Comparison of ENCODE assay signal across 10 cellular contexts in the genomic region with DNA sequence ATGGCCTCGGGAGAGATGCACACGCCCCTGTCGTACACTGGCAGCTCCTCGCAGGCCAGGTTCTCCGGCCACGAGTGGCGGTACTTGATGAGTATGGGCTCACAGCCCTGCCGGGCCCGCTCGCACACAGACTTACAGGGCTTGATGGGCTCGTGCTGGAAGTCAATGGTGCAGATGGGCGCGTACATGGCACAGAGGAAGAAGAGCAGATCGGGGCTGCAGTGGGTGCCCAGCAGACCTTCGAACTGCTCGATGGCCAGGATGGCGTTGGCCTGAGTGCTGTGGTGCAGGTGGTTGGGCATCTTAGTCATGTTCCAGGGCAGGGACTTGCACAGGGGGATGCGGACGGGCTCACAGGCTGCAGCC. TPM values are rescaled to one million over a fixed set of nuclear protein-coding genes. Genes with fewer than 3 reads are reported as not detected.
DNase-seq lines count a peak whose midpoint lies in the region; ATAC-seq, FAIRE-seq and TF ChIP-seq lines count a peak whose summit lies in the region.
"Had no signal": no experiment of that assay in that cellular context is flagged by ENCODE, and none has a peak within 500 bp of the region (broad histone marks: within the 10 kb centered on the region; RNA-seq: fewer than 3 reads in every experiment).

No MANE protein-coding gene starts in this region.

- CTCF ChIA-PET in A549 (lab: Yijun Ruan, JAX): no interaction called here

- DNase-seq in A549 (ENCODE audit: low read depth in 1 of 2, low spot score in 1 of 2) (no peak), ecto neural progenitor cell (ENCODE audit: low spot score) (no peak), globus pallidus (ENCODE audit: low spot score) (no peak), NK-92 (lab: John Stamatoyannopoulos, UW; ENCODE audit: unreplicated experiment) (no peak)
- DNase-seq: activated CD4-positive, alpha-beta T cell treated with anti-CD3 and anti-CD28 coated beads for 4 hours had no signal

- TF ChIP-seq RAD21 in A549 (conservative IDR thresholded peaks at IDR 0.05 in 1 of 2, IDR thresholded peaks at IDR 0.05 in 1 of 2): no peak

- TF ChIP-seq CTCF in A549 (IDR thresholded peaks at IDR 0.05): no peak

- no peak overlapping the region for H3K27ac ChIP-seq in A549
- no peak overlapping the region for H3K27ac ChIP-seq in HUES6 (ENCODE audit: low read depth, low read length)
- peak overlapping the region; percentile 86 for H3K27ac ChIP-seq in ectodermal cell (ENCODE audit: insufficient read depth, low read depth, low read length, poor library complexity, severe bottlenecking)
- H3K27ac ChIP-seq in muscle layer of colon (ENCODE audit: low read depth, low read length): no peak overlapping the region
- H3K27ac ChIP-seq: HL-60 had no signal

- 90% methylated on average over 18 of the region's 19 CpGs for WGBS in A549 (ENCODE audit: missing lambda C conversion rate)
- WGBS in ectodermal cell, 2 experiments: 14 to 22% methylated on average over 19 of the region's 19 CpGs

- H3K4me3 ChIP-seq in A549 (no peak overlapping the region), HUES6 (ENCODE audit: low read depth, low read length) (peak overlapping the region; percentile 83), ectodermal cell (ENCODE audit: insufficient read depth, low read depth, low read length) (peak overlapping the region; percentile 57), muscle layer of colon (ENCODE audit: low read depth in 1 of 2, low read length in 2 of 2) (peak overlapping the region; percentile 53 to 65)

- no peak for TF ChIP-seq POLR2A in A549 (IDR thresholded peaks at IDR 0.05; ENCODE audit: low read length)

- 0 out of 3 replicates have a peak, but pooled peaks cover 4% of the 10 kb centered on the region for H3K4me1 ChIP-seq in A549
- peaks cover 18% of the 10 kb centered on the region for H3K4me1 ChIP-seq in HUES6 (ENCODE audit: control insufficient read depth, insufficient read depth, low read length)
- H3K4me1 ChIP-seq in ectodermal cell (ENCODE audit: control insufficient read depth, insufficient read depth, low read length): peaks cover 22% of the 10 kb centered on the region
- peaks cover 19% of the 10 kb centered on the region for H3K4me1 ChIP-seq in muscle layer of colon (ENCODE audit: insufficient read depth, low read length)

- POLR2A ChIA-PET in A549 (lab: Yijun Ruan, JAX): no interaction called here

- peak; percentile 22 to 25; a peak in 4 of 6 replicates for ATAC-seq in A549
- ATAC-seq in GM21723 (IDR thresholded peaks at IDR 0.05; ENCODE audit: unreplicated experiment): no peak

- H3K9me3 ChIP-seq in A549 (no peaks in the 10 kb centered on the region), HUES6 (ENCODE audit: control insufficient read depth, insufficient read depth, low read depth, low read length) (no peaks in the 10 kb centered on the region), ectodermal cell (ENCODE audit: control insufficient read depth, low read length) (no peaks in the 10 kb centered on the region), muscle layer of colon (ENCODE audit: low read length) (no peaks in the 10 kb centered on the region)

- H3K36me3 ChIP-seq in HUES6 (ENCODE audit: control insufficient read depth, insufficient read depth, low read length) (no peaks in the 10 kb centered on the region), ectodermal cell (ENCODE audit: control insufficient read depth, insufficient read depth, low read length) (no peaks in the 10 kb centered on the region), muscle layer of colon (ENCODE audit: insufficient read depth, low read length) (no peaks in the 10 kb centered on the region)

- FAIRE-seq in A549 (lab: Jason Lieb, UNC): no peak

- H3K27me3 ChIP-seq in HUES6 (ENCODE audit: control insufficient read depth, insufficient read depth, low read length) (peaks cover 40% of the 10 kb centered on the region), ectodermal cell (ENCODE audit: control insufficient read depth, insufficient read depth, low read length, poor library complexity, severe bottlenecking) (no peaks in the 10 kb centered on the region), muscle layer of colon (ENCODE audit: control insufficient read depth in 1 of 2, insufficient read depth in 2 of 2, low read length in 2 of 2) (peaks cover 0 to 4% of the 10 kb centered on the region in 2 donors)

- H3K4me2 ChIP-seq in A549: no peak overlapping the region

- no peak for TF ChIP-seq EP300 in A549 (IDR thresholded peaks at IDR 0.05)

- H3K9ac ChIP-seq in HUES6 (ENCODE audit: low read length) (peak overlapping the region; percentile 14), muscle layer of colon (ENCODE audit: low read length) (no peak overlapping the region)

TF ChIP-seq in A549, 52 proteins besides CTCF, POLR2A, EP300 and RAD21:
- TF ChIP-seq MAFK (IDR thresholded peaks at IDR 0.05; ENCODE audit: partially characterized antibody) (no peak), CHD4 (IDR thresholded peaks at IDR 0.05; ENCODE audit: borderline replicate concordance) (no peak), JUN (IDR thresholded peaks at IDR 0.05) (no peak), CHD2 (IDR thresholded peaks at IDR 0.05; ENCODE audit: low read length, partially characterized antibody) (no peak), EHF (CRISPR knock-in tag; IDR thresholded peaks at IDR 0.05) (no peak), TFCP2L1 (CRISPR knock-in tag; IDR thresholded peaks at IDR 0.05) (no peak), RARB (CRISPR knock-in tag; IDR thresholded peaks at IDR 0.05) (no peak), BHLHE40 (IDR thresholded peaks at IDR 0.05; ENCODE audit: low read depth, low read length) (no peak), MYC (IDR thresholded peaks at IDR 0.05; ENCODE audit: borderline replicate concordance, low read length) (no peak), NFE2L2 (conservative IDR thresholded peaks at IDR 0.05; ENCODE audit: low read length) (no peak), JUNB (IDR thresholded peaks at IDR 0.05) (no peak), CBX2 (IDR thresholded peaks at IDR 0.05; ENCODE audit: borderline replicate concordance, low read depth) (no peak), MAZ (IDR thresholded peaks at IDR 0.05; ENCODE audit: borderline replicate concordance, low read depth, low read length) (no peak), ESRRA (IDR thresholded peaks at IDR 0.05; ENCODE audit: borderline replicate concordance, low read length) (no peak), ZSCAN20 (CRISPR knock-in tag; IDR thresholded peaks at IDR 0.05) (no peak), ZFP36 (IDR thresholded peaks at IDR 0.05; ENCODE audit: borderline replicate concordance, partially characterized antibody) (no peak)
- TF ChIP-seq, protein P1, sequence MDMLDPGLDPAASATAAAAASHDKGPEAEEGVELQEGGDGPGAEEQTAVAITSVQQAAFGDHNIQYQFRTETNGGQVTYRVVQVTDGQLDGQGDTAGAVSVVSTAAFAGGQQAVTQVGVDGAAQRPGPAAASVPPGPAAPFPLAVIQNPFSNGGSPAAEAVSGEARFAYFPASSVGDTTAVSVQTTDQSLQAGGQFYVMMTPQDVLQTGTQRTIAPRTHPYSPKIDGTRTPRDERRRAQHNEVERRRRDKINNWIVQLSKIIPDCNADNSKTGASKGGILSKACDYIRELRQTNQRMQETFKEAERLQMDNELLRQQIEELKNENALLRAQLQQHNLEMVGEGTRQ (IDR thresholded peaks at IDR 0.05): no peak
- TF ChIP-seq, protein P2, sequence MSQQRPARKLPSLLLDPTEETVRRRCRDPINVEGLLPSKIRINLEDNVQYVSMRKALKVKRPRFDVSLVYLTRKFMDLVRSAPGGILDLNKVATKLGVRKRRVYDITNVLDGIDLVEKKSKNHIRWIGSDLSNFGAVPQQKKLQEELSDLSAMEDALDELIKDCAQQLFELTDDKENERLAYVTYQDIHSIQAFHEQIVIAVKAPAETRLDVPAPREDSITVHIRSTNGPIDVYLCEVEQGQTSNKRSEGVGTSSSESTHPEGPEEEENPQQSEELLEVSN (IDR thresholded peaks at IDR 0.05; ENCODE audit: borderline replicate concordance, low read depth): no peak

RNA-seq across cellular contexts. Expression of gene FRZB, which starts 0.4 kb away (rescaled TPM):
- 0.04 and 0.06 TPM in 2 replicates for polyA plus RNA-seq in A549 (2011; rRNA removed)
- 0.01 TPM in 2 replicates for polyA plus RNA-seq in A549 (2012; cell fraction: cytosol; rRNA removed)
- 0.05 and 0.06 TPM in 2 replicates for polyA plus RNA-seq in A549 (2012; cell fraction: nucleus; rRNA removed)
- polyA plus RNA-seq in A549 (2017; fragmentation: RNase III; extraction: RNeasy Plus Mini Kit Qiagen cat#74134 plus additional on column Dnase treatment): 0.03 to 0.04 TPM in 2 of 3 replicates, not detected in the other
- polyA minus RNA-seq in A549 (2011; rRNA and poly(A)+ RNA removed): not detected in 2 replicates
- polyA plus RNA-seq in ectodermal cell (2013, experiment 1 of 4): 51.5 TPM
- 43.7 TPM for polyA plus RNA-seq in ectodermal cell (2013, experiment 2 of 4)
- polyA plus RNA-seq in ectodermal cell (2013, experiment 3 of 4): 43.2 TPM
- 43.0 TPM for polyA plus RNA-seq in ectodermal cell (2013, experiment 4 of 4)
